In the genomic region with DNA sequence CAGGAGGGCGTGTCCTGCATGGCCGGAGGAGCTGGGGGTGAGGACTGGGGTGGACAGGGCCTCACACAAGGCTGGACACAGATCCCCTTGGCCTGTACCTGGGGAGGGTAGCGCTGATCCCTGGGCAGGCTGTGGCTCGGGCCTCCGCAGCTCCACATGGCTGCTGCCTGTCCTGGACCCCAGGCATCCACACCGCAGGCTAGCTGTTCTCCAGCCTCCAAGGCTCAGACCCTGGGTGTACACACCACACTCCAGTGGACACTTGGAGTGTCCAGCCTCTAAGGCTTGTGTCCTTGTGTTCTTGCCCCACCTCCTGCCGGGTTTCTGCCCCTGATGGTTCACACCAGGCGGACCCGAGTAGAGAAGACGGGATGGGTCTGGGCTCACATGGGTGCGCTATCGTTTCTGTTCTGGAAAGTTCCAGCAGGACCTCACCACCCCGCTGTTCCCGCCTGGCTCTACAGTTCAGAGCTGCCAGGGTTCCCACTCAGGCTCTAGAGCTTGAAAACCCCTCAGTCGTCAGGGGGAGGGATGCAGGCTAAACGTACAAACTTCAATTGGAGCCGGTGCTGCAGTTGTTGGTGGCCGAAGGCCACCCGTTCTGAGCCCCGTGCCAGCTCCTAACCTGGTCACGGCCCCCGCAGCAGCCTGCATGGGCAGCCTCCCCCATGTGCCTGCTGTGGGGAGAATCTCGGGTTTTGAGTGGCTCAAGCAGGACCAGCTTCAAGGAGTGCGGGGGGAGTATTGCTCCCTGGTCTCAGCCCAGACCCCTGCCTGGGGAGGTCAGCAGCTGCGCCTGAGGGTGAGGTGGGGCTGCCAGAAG, we compare ENCODE assay signal across 16 cellular contexts.
"Had no signal": no experiment of that assay in that cellular context is flagged by ENCODE, and none has a peak within 500 bp of the region (broad histone marks: within the 10 kb centered on the region; RNA-seq: fewer than 3 reads in every experiment).

No MANE protein-coding gene starts in this region.

- H3K9me3 ChIP-seq: ascending aorta, colonic mucosa, left ventricle myocardium inferior, transverse colon, uterus had no signal

- H3K27ac ChIP-seq: ascending aorta, colonic mucosa, left ventricle myocardium inferior, transverse colon, uterus had no signal

- H3K4me3 ChIP-seq: ascending aorta, colonic mucosa, left ventricle myocardium inferior, transverse colon, uterus had no signal

- H3K4me1 ChIP-seq: ascending aorta, left ventricle myocardium inferior, uterus had no signal

- H3K36me3 ChIP-seq: ascending aorta, colonic mucosa, left ventricle myocardium inferior, transverse colon, uterus had no signal

- DNase-seq: activated CD4-positive, alpha-beta T cell treated with anti-CD3 and anti-CD28 coated beads for 36 hours; activated CD4-positive, alpha-beta T cell treated with anti-CD3 and anti-CD28 coated beads, Interleukin-2, amount 50 U/mL, for 48 hours; activated gamma-delta T cell; colonic mucosa; foreskin melanocyte; left ventricle myocardium inferior; mammary epithelial cell; nephron progenitor cell; occipital lobe; posterior cingulate gyrus; retina; stimulated activated CD4-positive, alpha-beta T cell treated with anti-CD3 and anti-CD28 coated beads, Interleukin-2, amount 100 ng/mL, for 24 hours; stimulated activated naive CD4-positive, alpha-beta T cell treated with Interleukin-2 at 50 U/mL for 16 hours; transverse colon; uterus had no signal

- H3K27me3 ChIP-seq: ascending aorta, colonic mucosa, transverse colon, uterus had no signal

- ATAC-seq: activated CD4-positive, alpha-beta T cell treated with anti-CD3 and anti-CD28 coated beads for 36 hours had no signal
